In the genomic region with DNA sequence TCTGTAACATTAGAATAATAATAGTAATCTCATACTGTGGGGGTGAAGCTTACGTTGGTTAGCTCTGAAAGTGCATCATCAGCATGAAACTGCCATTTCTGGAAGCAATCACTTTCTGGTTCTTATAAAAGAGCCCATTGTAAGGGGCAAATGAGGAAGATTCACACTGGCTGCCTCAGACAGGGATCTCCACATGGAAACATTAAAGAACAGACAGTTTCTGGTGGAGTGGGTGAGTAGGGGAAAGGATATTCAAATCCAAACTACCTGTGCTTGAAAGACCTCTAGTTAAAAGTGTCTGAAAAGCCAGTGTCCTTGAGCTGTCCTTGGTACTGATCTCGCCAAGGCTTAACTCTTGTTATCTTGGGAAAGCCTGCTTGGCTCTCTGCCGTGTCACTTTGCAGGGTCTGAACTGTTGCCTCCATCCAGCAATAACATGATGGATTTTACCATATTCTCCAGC, we compare ENCODE assay signal across 12 cellular contexts. TPM values are rescaled to one million over a fixed set of nuclear protein-coding genes. Genes with fewer than 3 reads are reported as not detected.
DNase-seq lines count a peak whose midpoint lies in the region; ATAC-seq and TF ChIP-seq lines count a peak whose summit lies in the region.
"Had no signal": no experiment of that assay in that cellular context is flagged by ENCODE, and none has a peak within 500 bp of the region (broad histone marks: within the 10 kb centered on the region; RNA-seq: fewer than 3 reads in every experiment).

No MANE protein-coding gene starts in this region.

- no peaks in the 10 kb centered on the region for H3K36me3 ChIP-seq in adipocyte (ENCODE audit: control insufficient read depth, insufficient read depth, low read length, severe bottlenecking)
- H3K36me3 ChIP-seq: esophagus squamous epithelium, MG63 had no signal

- ATAC-seq in T-helper 17 cell = no peak

- H3K27me3 Mint-ChIP-seq in T-helper 17 cell = peaks cover 54% of the 10 kb centered on the region

- no peak overlapping the region for H3K4me3 ChIP-seq in Jurkat, Clone E6-1 (ENCODE audit: low read length)
- H3K4me3 ChIP-seq in adipocyte (ENCODE audit: low read length) = no peak overlapping the region
- H3K4me3 ChIP-seq: esophagus squamous epithelium, MG63 had no signal

- in situ Hi-C loops in GM13977 (cut with MboI; ENCODE audit: low pct_unique_long_range_greater_than_20kb, low sequenced_read_pairs, unreplicated experiment) = no loop called here

- no peak overlapping the region for H3K4me3 Mint-ChIP-seq in T-helper 17 cell
- H3K4me3 Mint-ChIP-seq: memory B cell had no signal

- peaks cover 1% of the 10 kb centered on the region for H3K36me3 Mint-ChIP-seq in T-helper 17 cell (ENCODE audit: low read depth)
- H3K36me3 Mint-ChIP-seq: memory B cell had no signal

- no peaks in the 10 kb centered on the region for H3K4me1 Mint-ChIP-seq in T-helper 17 cell
- H3K4me1 Mint-ChIP-seq: memory B cell had no signal

- H3K9ac ChIP-seq in adipocyte (ENCODE audit: low read length) = no peak overlapping the region

- no peak for TF ChIP-seq CTCF in GM13977 (IDR thresholded peaks at IDR 0.05; ENCODE audit: extremely low read depth, insufficient read depth, missing control alignments)

- no peak overlapping the region for H3K27ac Mint-ChIP-seq in T-helper 17 cell
- H3K27ac Mint-ChIP-seq: memory B cell had no signal

- DNase-seq in AG08395 (ENCODE audit: low spot score) (peak; percentile 26), adipocyte (ENCODE audit: low read depth) (peak; percentile 42), iPS-NIHi7 (ENCODE audit: extremely low spot score) (peak; percentile 74), DMS153 (lab: John Stamatoyannopoulos, UW) (no peak), T-helper 17 cell (no peak), GM13977 (ENCODE audit: low spot score) (no peak), T-helper 1 cell (no peak)
- peak; percentile 50 for DNase-seq in Jurkat, Clone E6-1 (ENCODE audit: low read depth, low spot score)
- DNase-seq: activated CD4-positive, alpha-beta T cell treated with anti-CD3 and anti-CD28 coated beads for 48 hours; esophagus squamous epithelium; MG63 had no signal

- peaks cover 18% of the 10 kb centered on the region for H3K27me3 ChIP-seq in adipocyte (replicated peaks; ENCODE audit: control insufficient read depth, insufficient read depth, low read length)

- no peaks in the 10 kb centered on the region for H3K4me1 ChIP-seq in adipocyte (ENCODE audit: control insufficient read depth, insufficient read depth, low read length)
- H3K4me1 ChIP-seq: esophagus squamous epithelium had no signal

- H3K9me3 ChIP-seq in adipocyte (ENCODE audit: control insufficient read depth, low read length) (no peaks in the 10 kb centered on the region), T-helper 17 cell (ENCODE audit: control insufficient read depth, low read length, poor library complexity, severe bottlenecking) (no peaks in the 10 kb centered on the region)
- H3K9me3 ChIP-seq: esophagus squamous epithelium, MG63 had no signal

RNA-seq across cellular contexts. Expression of a gene that starts 19.1 kb away (rescaled TPM):
- polyA plus RNA-seq in Jurkat, Clone E6-1 (2012; ENCODE audit: insufficient read depth, insufficient read length) = 11.2 TPM
- 10 to 100 TPM in 1 of 2 donors, 1 to 10 TPM in 1; 6.6 to 12.8 TPM for total RNA-seq in T-helper 17 cell

Comparison
In these comparisons a context has a peak if more than half of its experiments do, and no peak if none do; other contexts are left out.
1. DNase-seq: peak in AG08395 (single experiment), Jurkat, Clone E6-1 (single experiment), adipocyte (single experiment) and iPS-NIHi7 (single experiment); none in DMS153 (single experiment), T-helper 17 cell (0 of 3), GM13977 (single experiment) and T-helper 1 cell (0 of 5).